ENCODE assay signal across 8 cellular contexts in the genomic region with DNA sequence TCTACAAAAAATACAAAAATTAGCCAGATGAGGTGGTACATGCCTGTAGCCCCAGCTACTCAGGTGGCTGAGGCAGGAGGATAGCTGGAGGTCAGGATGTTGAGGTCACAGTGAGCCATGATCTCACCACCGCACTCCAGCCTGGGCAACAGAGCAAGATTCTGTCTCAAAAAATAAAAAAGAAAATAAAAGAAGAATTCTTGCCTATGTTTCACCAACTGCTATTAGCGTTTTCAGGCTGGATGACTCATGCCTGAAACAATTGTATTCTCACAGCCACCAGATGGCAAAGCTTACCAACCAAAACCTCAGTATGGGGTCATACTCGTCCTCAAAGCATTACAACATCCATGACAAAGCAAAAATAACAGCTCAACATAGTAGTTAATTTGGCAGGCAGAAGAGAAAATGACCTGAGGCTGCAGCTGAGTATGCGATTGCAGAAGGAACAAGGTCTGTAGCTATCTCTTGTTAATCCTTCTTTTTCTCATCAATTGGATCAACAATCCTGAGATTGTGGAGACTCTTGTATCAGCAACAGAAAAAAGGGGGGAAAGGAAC. TPM values are rescaled to one million over a fixed set of nuclear protein-coding genes. Genes with fewer than 3 reads are reported as not detected.
A peak's percentile ranks its signal among the peaks of the same experiment; 100 is the strongest.
DNase-seq lines count a peak whose midpoint lies in the region; ATAC-seq and TF ChIP-seq lines count a peak whose summit lies in the region.

No MANE protein-coding gene starts in this region.

- TF ChIP-seq CTCF in HFFc6 (IDR thresholded peaks at IDR 0.05), result peak; percentile 77
- peak; percentile 54 for TF ChIP-seq CTCF in fibroblast of villous mesenchyme (IDR thresholded peaks at IDR 0.05; ENCODE audit: insufficient read depth, low read depth, low read length)
- TF ChIP-seq CTCF in neutrophil (IDR thresholded peaks at IDR 0.05), result peak; percentile 35
- peak; percentile 27 to 82 (median 71) for TF ChIP-seq CTCF in vagina (IDR thresholded peaks at IDR 0.05)

- TF ChIP-seq POLR2A in vagina (IDR thresholded peaks at IDR 0.05), result no peak

- peaks cover 7% of the 10 kb centered on the region for H3K36me3 ChIP-seq in neutrophil
- peaks cover 0 to 17% of the 10 kb centered on the region in 2 donors for H3K36me3 ChIP-seq in vagina

- H3K27ac Mint-ChIP-seq in HFFc6, result peak overlapping the region; percentile 96
- peak overlapping the region; percentile 76 for H3K27ac Mint-ChIP-seq in activated T-cell treated with anti-CD3 and anti-CD28 coated beads, Interleukin-2, amount 50 U/mL, for 72 hours

- H3K4me1 ChIP-seq in neutrophil (ENCODE audit: control insufficient read depth in 1 of 2, insufficient read depth in 1 of 2, low read depth in 1 of 2, low read length in 1 of 2), result peaks cover 8% of the 10 kb centered on the region in 2 experiments
- H3K4me1 ChIP-seq in vagina, result peaks cover 9% of the 10 kb centered on the region

- peak overlapping the region; percentile 51 for H3K4me3 Mint-ChIP-seq in HFFc6
- peak overlapping the region; percentile 52 for H3K4me3 Mint-ChIP-seq in activated T-cell treated with anti-CD3 and anti-CD28 coated beads, Interleukin-2, amount 50 U/mL, for 72 hours

- no peaks in the 10 kb centered on the region for H3K9me3 Mint-ChIP-seq in HFFc6
- no peaks in the 10 kb centered on the region for H3K9me3 Mint-ChIP-seq in activated T-cell treated with anti-CD3 and anti-CD28 coated beads, Interleukin-2, amount 50 U/mL, for 72 hours

- H3K27me3 Mint-ChIP-seq in HFFc6 (ENCODE audit: insufficient read depth), result peaks cover 2% of the 10 kb centered on the region; the same call in 1 of the 2 replicates
- H3K27me3 Mint-ChIP-seq in activated T-cell treated with anti-CD3 and anti-CD28 coated beads, Interleukin-2, amount 50 U/mL, for 72 hours (ENCODE audit: low read depth), result no peaks in the 10 kb centered on the region

- H3K27ac ChIP-seq in neutrophil (peak overlapping the region; percentile 57), vagina (peak overlapping the region; percentile 42)

- DNase-seq in DMS79 treated with DMSO at 0.1 percent for 48 hours (lab: John Stamatoyannopoulos, UW) (peak; percentile 0), HFFc6 (peak; percentile 98), NCI-H345 (lab: John Stamatoyannopoulos, UW) (peak; percentile 46), fibroblast of villous mesenchyme (ENCODE audit: low read depth) (peak; percentile 98), vagina (ENCODE audit: extremely low spot score in 2 of 2) (peak in 1 of 2 donors; percentile 89)
- peak; percentile 52 to 56 for DNase-seq in activated T-cell treated with anti-CD3 and anti-CD28 coated beads, Interleukin-2, amount 50 U/mL, for 72 hours

- intact Hi-C loops in vagina (cut with DNase I), result no loop called here

- peaks cover 11% of the 10 kb centered on the region for H3K36me3 Mint-ChIP-seq in HFFc6 (ENCODE audit: low read depth)
- peaks cover 0 to 4% of the 10 kb centered on the region in 2 donors for H3K36me3 Mint-ChIP-seq in activated T-cell treated with anti-CD3 and anti-CD28 coated beads, Interleukin-2, amount 50 U/mL, for 72 hours (ENCODE audit: insufficient read depth in 2 of 2)

- H3K9me3 ChIP-seq in neutrophil (no peaks in the 10 kb centered on the region), vagina (no peaks in the 10 kb centered on the region)

- ATAC-seq in activated T-cell treated with anti-CD3 and anti-CD28 coated beads, Interleukin-2, amount 50 U/mL, for 72 hours (replicated peaks in 1 of 2), result peak; percentile 96 to 98
- ATAC-seq in HG03039 (IDR thresholded peaks at IDR 0.05; ENCODE audit: unreplicated experiment), result no peak

- H3K4me1 Mint-ChIP-seq in HFFc6 (ENCODE audit: low read depth), result peaks cover 15% of the 10 kb centered on the region
- H3K4me1 Mint-ChIP-seq in activated T-cell treated with anti-CD3 and anti-CD28 coated beads, Interleukin-2, amount 50 U/mL, for 72 hours (ENCODE audit: low read depth), result peaks cover 12% of the 10 kb centered on the region

- H3K27me3 ChIP-seq in neutrophil (no peaks in the 10 kb centered on the region), vagina (no peaks in the 10 kb centered on the region)

- H3K4me3 ChIP-seq in fibroblast of villous mesenchyme (ENCODE audit: low read depth, low read length), result no peak overlapping the region
- H3K4me3 ChIP-seq in neutrophil (ENCODE audit: low read depth in 1 of 2, low read length in 1 of 2), result no peak overlapping the region
- no peak overlapping the region for H3K4me3 ChIP-seq in vagina

RNA-seq across cellular contexts. Expression of a gene that starts 52.2 kb away (rescaled TPM):
- 10 to 100 TPM; 44.7 to 49.5 (median 46.4) TPM for total RNA-seq in HFFc6 (2021; fragmentation: NEBNext Ultra II Directional; extraction: Animal tissue kit (Norgen Biotek cat#: 25700))
- 10 to 100 TPM; 33.2 to 35.0 TPM for total RNA-seq in activated T-cell treated with anti-CD3 and anti-CD28 coated beads, Interleukin-2, amount 50 U/mL, for 72 hours
- total RNA-seq in fibroblast of villous mesenchyme (83.4 and 94.1 TPM in 2 replicates), vagina (44.9 TPM)
